In genomic region chr17:49241763-49242312, GRCh38 we compare ENCODE assay signal across 1 cellular context.
A peak's percentile ranks its signal among the peaks of the same experiment; 100 is the strongest.
TF ChIP-seq lines count a peak whose summit lies in the region.

No MANE protein-coding gene starts in this region.

TF ChIP-seq in K562, 482 proteins besides CTCF, POLR2A, EP300 and RAD21 (continued from another document and continues in another):
- TF ChIP-seq KAT7 (CRISPR knock-in tag; IDR thresholded peaks at IDR 0.05; ENCODE audit: borderline replicate concordance) (no peak), ZNF134 (CRISPR knock-in tag; conservative IDR thresholded peaks at IDR 0.05) (no peak), ZC3H4 (CRISPR knock-in tag; IDR thresholded peaks at IDR 0.05; ENCODE audit: borderline replicate concordance) (no peak), ZBTB5 (IDR thresholded peaks at IDR 0.05) (peak; percentile 75; the same call in 1 of the 2 replicates), KLF13 (tag; IDR thresholded peaks at IDR 0.05; ENCODE audit: borderline replicate concordance, low read depth) (no peak), HDAC8 (tag; IDR thresholded peaks at IDR 0.05) (no peak), REST (CRISPR knock-in tag; IDR thresholded peaks at IDR 0.05; ENCODE audit: low read depth) (no peak), CC2D1A (IDR thresholded peaks at IDR 0.05) (peak; percentile 73; the same call in 1 of the 2 replicates), WHSC1 (IDR thresholded peaks at IDR 0.05; ENCODE audit: low read length) (no peak), BCL6 (CRISPR knock-in tag; IDR thresholded peaks at IDR 0.05) (no peak), CHD4 (IDR thresholded peaks at IDR 0.05; ENCODE audit: insufficient read depth, insufficient replicate concordance, low read depth, low read length, poor library complexity, severe bottlenecking) (no peak), ZNF407 (IDR thresholded peaks at IDR 0.05; ENCODE audit: low read depth) (no peak), VEZF1 (CRISPR knock-in tag; IDR thresholded peaks at IDR 0.05) (peak; percentile 89), ZFX (CRISPR knock-in tag; IDR thresholded peaks at IDR 0.05) (no peak), MYBL2 (IDR thresholded peaks at IDR 0.05; ENCODE audit: low read depth) (no peak; the same call in 1 of the 2 replicates), MYBL2 (CRISPR knock-in tag; IDR thresholded peaks at IDR 0.05; ENCODE audit: borderline replicate concordance) (no peak), BRCA1 (IDR thresholded peaks at IDR 0.05) (no peak), BRCA1 (CRISPR knock-in tag; IDR thresholded peaks at IDR 0.05) (no peak), ZNF324 (CRISPR knock-in tag; IDR thresholded peaks at IDR 0.05) (no peak), ZNF551 (CRISPR knock-in tag; IDR thresholded peaks at IDR 0.05) (no peak), TAF1 (IDR thresholded peaks at IDR 0.05; ENCODE audit: control insufficient read depth, extremely low read depth, insufficient read depth, low read length, severe bottlenecking) (no peak), ETS1 (conservative IDR thresholded peaks at IDR 0.05; ENCODE audit: control insufficient read depth, low read depth, low read length) (no peak), ZNF408 (CRISPR knock-in tag; IDR thresholded peaks at IDR 0.05; ENCODE audit: low read depth) (no peak), TAL1 (IDR thresholded peaks at IDR 0.05) (peak; percentile 52; the same call in 1 of the 2 replicates), FOXP1 (CRISPR knock-in tag; IDR thresholded peaks at IDR 0.05) (no peak), CREB3L1 (IDR thresholded peaks at IDR 0.05; ENCODE audit: borderline replicate concordance, low read depth) (no peak), SMARCC2 (IDR thresholded peaks at IDR 0.05; ENCODE audit: low read depth) (no peak), E2F3 (CRISPR knock-in tag; IDR thresholded peaks at IDR 0.05) (no peak), RAD51 (IDR thresholded peaks at IDR 0.05; ENCODE audit: borderline replicate concordance, low read depth) (peak; percentile 65), NCOA1 (IDR thresholded peaks at IDR 0.05; ENCODE audit: low read depth) (no peak), JUNB (CRISPR knock-in tag; conservative IDR thresholded peaks at IDR 0.05) (no peak), ZBTB12 (CRISPR knock-in tag; IDR thresholded peaks at IDR 0.05) (no peak), HDGF (IDR thresholded peaks at IDR 0.05) (peak; percentile 94), SNAPC5 (CRISPR knock-in tag; IDR thresholded peaks at IDR 0.05) (no peak), RFX5 (IDR thresholded peaks at IDR 0.05; ENCODE audit: low read depth, low read length) (no peak), GTF2A2 (tag; IDR thresholded peaks at IDR 0.05) (no peak), MLLT1 (IDR thresholded peaks at IDR 0.05) (peak; percentile 44 to 78; a peak in 2 of 4 replicates), ZNF644 (tag; IDR thresholded peaks at IDR 0.05; ENCODE audit: low read depth) (no peak), ZNF143 (CRISPR knock-in tag; IDR thresholded peaks at IDR 0.05) (no peak), COPS2 (conservative IDR thresholded peaks at IDR 0.05) (no peak)
